12 cellular contexts compared by ENCODE assay signal in genomic region chr5:68544656-68545565, GRCh38.
A peak's percentile ranks its signal among the peaks of the same experiment; 100 is the strongest.
DNase-seq lines count a peak whose midpoint lies in the region; ATAC-seq and TF ChIP-seq lines count a peak whose summit lies in the region.
"Had no signal": no experiment of that assay in that cellular context is flagged by ENCODE, and none has a peak within 500 bp of the region (broad histone marks: within the 10 kb centered on the region; RNA-seq: fewer than 3 reads in every experiment).

No MANE protein-coding gene starts in this region.

- H3K36me3 Mint-ChIP-seq in WTC11, result no peaks in the 10 kb centered on the region
- H3K36me3 Mint-ChIP-seq: activated naive CD4-positive, alpha-beta T cell treated with anti-CD3 and anti-CD28 coated beads, Interleukin-2, amount 50 U/mL, for 72 hours had no signal

- in situ Hi-C loops in GM23248 (cut with MboI), result no loop called here

- no peak for TF ChIP-seq CTCF in fibroblast of lung (conservative IDR thresholded peaks at IDR 0.05 in 1 of 2, IDR thresholded peaks at IDR 0.05 in 1 of 2; ENCODE audit: low read depth in 1 of 2, low read length in 2 of 2)
- no peak for TF ChIP-seq CTCF in prostate gland (IDR thresholded peaks at IDR 0.05)
- no peak for TF ChIP-seq CTCF in WTC11 (IDR thresholded peaks at IDR 0.05)

- POLR2A ChIA-PET in WTC11 (lab: Charles Lee), result no interaction called here

- no peak for ATAC-seq in WTC11
- ATAC-seq: activated naive CD4-positive, alpha-beta T cell treated with anti-CD3 and anti-CD28 coated beads, Interleukin-2, amount 50 U/mL, for 72 hours had no signal

- H3K36me3 ChIP-seq in GM23248 (ENCODE audit: low read depth) (no peaks in the 10 kb centered on the region), fibroblast of lung (ENCODE audit: control insufficient read depth, insufficient read depth, low read length) (no peaks in the 10 kb centered on the region), prostate gland (no peaks in the 10 kb centered on the region)

- H4K20me1 ChIP-seq in GM23248 (ENCODE audit: insufficient read depth), result no peaks in the 10 kb centered on the region
- H4K20me1 ChIP-seq in fibroblast of lung (ENCODE audit: control insufficient read depth, extremely low read depth, insufficient read depth, low read length), result no peaks in the 10 kb centered on the region

- H2AFZ ChIP-seq in GM23248 (no peak overlapping the region), fibroblast of lung (ENCODE audit: low read length) (no peak overlapping the region)

- H3K9me3 ChIP-seq in GM23248 (ENCODE audit: low read depth), result no peaks in the 10 kb centered on the region
- no peaks in the 10 kb centered on the region for H3K9me3 ChIP-seq in fibroblast of lung (ENCODE audit: control insufficient read depth, insufficient read depth, low read depth, low read length)
- H3K9me3 ChIP-seq in prostate gland, result no peaks in the 10 kb centered on the region

- no peak for TF ChIP-seq POLR2A in prostate gland (IDR thresholded peaks at IDR 0.05)

- peaks cover 17% of the 10 kb centered on the region for H3F3A ChIP-seq in GM23248 (ENCODE audit: insufficient read depth)

- CTCF ChIA-PET in WTC11 (lab: Charles Lee), result no interaction called here

- no peaks in the 10 kb centered on the region for H3K9me3 Mint-ChIP-seq in WTC11
- H3K9me3 Mint-ChIP-seq: activated naive CD4-positive, alpha-beta T cell treated with anti-CD3 and anti-CD28 coated beads, Interleukin-2, amount 50 U/mL, for 72 hours had no signal

- H3K27ac Mint-ChIP-seq in WTC11, result no peak overlapping the region
- H3K27ac Mint-ChIP-seq: activated naive CD4-positive, alpha-beta T cell treated with anti-CD3 and anti-CD28 coated beads, Interleukin-2, amount 50 U/mL, for 72 hours had no signal

- WGBS in GM23248 (ENCODE audit: low coverage in 1 of 2, low lambda C conversion rate in 2 of 2, missing lambda C conversion rate in 2 of 2), 2 experiments, result 83 to 85% methylated on average over 13 of the region's 13 CpGs
- WGBS in prostate gland, result 32% methylated on average over 13 of the region's 13 CpGs

- H3K27ac ChIP-seq in GM23248, result no peak overlapping the region
- peak overlapping the region; percentile 23 for H3K27ac ChIP-seq in fibroblast of lung (ENCODE audit: insufficient read depth, low read length)
- H3K27ac ChIP-seq in prostate gland, result peak overlapping the region; percentile 1 to 53

- no peak overlapping the region for H3K4me3 ChIP-seq in GM23248
- H3K4me3 ChIP-seq in fibroblast of lung (replicated peaks in 1 of 4; ENCODE audit: control extremely low read depth in 1 of 4, insufficient read depth in 1 of 4, low read depth in 3 of 4, low read length in 4 of 4), result no peak overlapping the region
- H3K4me3 ChIP-seq in prostate gland, result no peak overlapping the region

- H3K9ac ChIP-seq in GM23248 (no peak overlapping the region), fibroblast of lung (ENCODE audit: insufficient read depth, low read length) (no peak overlapping the region)

- peaks cover 42% of the 10 kb centered on the region for H3K4me1 Mint-ChIP-seq in WTC11

- H3K27me3 ChIP-seq in GM23248 (replicated peaks; ENCODE audit: insufficient read depth) (no peaks in the 10 kb centered on the region), fibroblast of lung (ENCODE audit: control insufficient read depth, insufficient read depth, low read length) (no peaks in the 10 kb centered on the region), prostate gland (replicated peaks; ENCODE audit: insufficient read depth) (no peaks in the 10 kb centered on the region)

- H3K4me2 ChIP-seq in GM23248 (ENCODE audit: unreplicated experiment), result no peak overlapping the region
- H3K4me2 ChIP-seq in fibroblast of lung (ENCODE audit: extremely low read depth, insufficient read depth, low read length), result no peak overlapping the region

- H3K27me3 Mint-ChIP-seq in WTC11 (ENCODE audit: low read depth), result no peaks in the 10 kb centered on the region

- intact Hi-C loops in prostate gland (cut with DNase I), result no loop called here

- H3K4me3 Mint-ChIP-seq in WTC11, result no peak overlapping the region

- H3K4me1 ChIP-seq in GM23248 (ENCODE audit: insufficient read depth), result peaks cover 20% of the 10 kb centered on the region
- H3K4me1 ChIP-seq in fibroblast of lung (ENCODE audit: control insufficient read depth, extremely low read depth, insufficient read depth, low read length), result peaks cover 13% of the 10 kb centered on the region
- H3K4me1 ChIP-seq in prostate gland (replicated peaks), result no peaks in the 10 kb centered on the region

- DNase-seq in GM23248, result peak; percentile 65
- peak; percentile 83 for DNase-seq in NCI-H748 treated with DMSO at 0.1 percent for 48 hours (lab: John Stamatoyannopoulos, UW)
- DNase-seq in fibroblast of lung (ENCODE audit: low read depth in 2 of 2), result peak in 1 of 2 donors; percentile 27
- peak; percentile 66 for DNase-seq in prostate gland (ENCODE audit: low spot score)
- DNase-seq in GDM1 (lab: John Stamatoyannopoulos, UW), result no peak
- DNase-seq in SKM-1 treated with dmso at 0.1 percent for 144 hours (lab: John Stamatoyannopoulos, UW; ENCODE audit: unreplicated experiment), result no peak
- no peak for DNase-seq in WTC11 (ENCODE audit: low spot score)
- DNase-seq: NCI-H1092; OCI-M1; stimulated activated CD8-positive, alpha-beta memory T cell treated with anti-CD3 and anti-CD28 coated beads, Interleukin-4, amount 100 ng/mL, for 48 hours; T1000 had no signal

- no peaks in the 10 kb centered on the region for H3K79me2 ChIP-seq in GM23248 (ENCODE audit: insufficient read depth)
- no peaks in the 10 kb centered on the region for H3K79me2 ChIP-seq in fibroblast of lung (ENCODE audit: control insufficient read depth, insufficient read depth, low read length)

- no peaks in the 10 kb centered on the region for H3K9me2 ChIP-seq in GM23248 (ENCODE audit: insufficient read depth)

TF ChIP-seq in WTC11, 78 proteins besides CTCF, POLR2A, EP300 and RAD21 (continues in another document):
- TF ChIP-seq ESRRA (CRISPR knock-in tag; IDR thresholded peaks at IDR 0.05; ENCODE audit: borderline replicate concordance) (no peak), ERG (CRISPR knock-in tag; IDR thresholded peaks at IDR 0.05) (no peak), IRF2 (CRISPR knock-in tag; IDR thresholded peaks at IDR 0.05; ENCODE audit: borderline replicate concordance, low read depth) (no peak), ZNF416 (CRISPR knock-in tag; IDR thresholded peaks at IDR 0.05) (no peak), ETV6 (CRISPR knock-in tag; IDR thresholded peaks at IDR 0.05) (no peak), KAT7 (CRISPR knock-in tag; IDR thresholded peaks at IDR 0.05; ENCODE audit: borderline replicate concordance) (no peak), NR1H2 (CRISPR knock-in tag; IDR thresholded peaks at IDR 0.05) (no peak), ZNF671 (CRISPR knock-in tag; IDR thresholded peaks at IDR 0.05) (no peak), ZNF317 (CRISPR knock-in tag; IDR thresholded peaks at IDR 0.05; ENCODE audit: borderline replicate concordance, low read depth) (no peak), SP1 (CRISPR knock-in tag; conservative IDR thresholded peaks at IDR 0.05) (no peak), CREB1 (CRISPR knock-in tag; IDR thresholded peaks at IDR 0.05) (no peak), TP53 (CRISPR knock-in tag; IDR thresholded peaks at IDR 0.05) (no peak), ZNF263 (CRISPR knock-in tag; IDR thresholded peaks at IDR 0.05; ENCODE audit: low read depth) (no peak)
- TF ChIP-seq, protein P1, sequence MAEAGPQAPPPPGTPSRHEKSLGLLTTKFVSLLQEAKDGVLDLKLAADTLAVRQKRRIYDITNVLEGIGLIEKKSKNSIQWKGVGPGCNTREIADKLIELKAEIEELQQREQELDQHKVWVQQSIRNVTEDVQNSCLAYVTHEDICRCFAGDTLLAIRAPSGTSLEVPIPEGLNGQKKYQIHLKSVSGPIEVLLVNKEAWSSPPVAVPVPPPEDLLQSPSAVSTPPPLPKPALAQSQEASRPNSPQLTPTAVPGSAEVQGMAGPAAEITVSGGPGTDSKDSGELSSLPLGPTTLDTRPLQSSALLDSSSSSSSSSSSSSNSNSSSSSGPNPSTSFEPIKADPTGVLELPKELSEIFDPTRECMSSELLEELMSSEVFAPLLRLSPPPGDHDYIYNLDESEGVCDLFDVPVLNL (CRISPR knock-in tag; IDR thresholded peaks at IDR 0.05; ENCODE audit: borderline replicate concordance, low read depth), result no peak
- TF ChIP-seq, protein P2, sequence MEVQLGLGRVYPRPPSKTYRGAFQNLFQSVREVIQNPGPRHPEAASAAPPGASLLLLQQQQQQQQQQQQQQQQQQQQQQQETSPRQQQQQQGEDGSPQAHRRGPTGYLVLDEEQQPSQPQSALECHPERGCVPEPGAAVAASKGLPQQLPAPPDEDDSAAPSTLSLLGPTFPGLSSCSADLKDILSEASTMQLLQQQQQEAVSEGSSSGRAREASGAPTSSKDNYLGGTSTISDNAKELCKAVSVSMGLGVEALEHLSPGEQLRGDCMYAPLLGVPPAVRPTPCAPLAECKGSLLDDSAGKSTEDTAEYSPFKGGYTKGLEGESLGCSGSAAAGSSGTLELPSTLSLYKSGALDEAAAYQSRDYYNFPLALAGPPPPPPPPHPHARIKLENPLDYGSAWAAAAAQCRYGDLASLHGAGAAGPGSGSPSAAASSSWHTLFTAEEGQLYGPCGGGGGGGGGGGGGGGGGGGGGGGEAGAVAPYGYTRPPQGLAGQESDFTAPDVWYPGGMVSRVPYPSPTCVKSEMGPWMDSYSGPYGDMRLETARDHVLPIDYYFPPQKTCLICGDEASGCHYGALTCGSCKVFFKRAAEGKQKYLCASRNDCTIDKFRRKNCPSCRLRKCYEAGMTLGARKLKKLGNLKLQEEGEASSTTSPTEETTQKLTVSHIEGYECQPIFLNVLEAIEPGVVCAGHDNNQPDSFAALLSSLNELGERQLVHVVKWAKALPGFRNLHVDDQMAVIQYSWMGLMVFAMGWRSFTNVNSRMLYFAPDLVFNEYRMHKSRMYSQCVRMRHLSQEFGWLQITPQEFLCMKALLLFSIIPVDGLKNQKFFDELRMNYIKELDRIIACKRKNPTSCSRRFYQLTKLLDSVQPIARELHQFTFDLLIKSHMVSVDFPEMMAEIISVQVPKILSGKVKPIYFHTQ (CRISPR knock-in tag; IDR thresholded peaks at IDR 0.05), result no peak

Comparison
In these comparisons a context has a peak if more than half of its experiments do, and no peak if none do; other contexts are left out.
1. DNase-seq: peak in GM23248 (single experiment), NCI-H748 treated with DMSO at 0.1 percent for 48 hours (single experiment) and prostate gland (single experiment); none in GDM1 (single experiment), SKM-1 treated with dmso at 0.1 percent for 144 hours (single experiment) and WTC11 (single experiment).